Comparison of ENCODE assay signal across 9 cellular contexts in the genomic region with DNA sequence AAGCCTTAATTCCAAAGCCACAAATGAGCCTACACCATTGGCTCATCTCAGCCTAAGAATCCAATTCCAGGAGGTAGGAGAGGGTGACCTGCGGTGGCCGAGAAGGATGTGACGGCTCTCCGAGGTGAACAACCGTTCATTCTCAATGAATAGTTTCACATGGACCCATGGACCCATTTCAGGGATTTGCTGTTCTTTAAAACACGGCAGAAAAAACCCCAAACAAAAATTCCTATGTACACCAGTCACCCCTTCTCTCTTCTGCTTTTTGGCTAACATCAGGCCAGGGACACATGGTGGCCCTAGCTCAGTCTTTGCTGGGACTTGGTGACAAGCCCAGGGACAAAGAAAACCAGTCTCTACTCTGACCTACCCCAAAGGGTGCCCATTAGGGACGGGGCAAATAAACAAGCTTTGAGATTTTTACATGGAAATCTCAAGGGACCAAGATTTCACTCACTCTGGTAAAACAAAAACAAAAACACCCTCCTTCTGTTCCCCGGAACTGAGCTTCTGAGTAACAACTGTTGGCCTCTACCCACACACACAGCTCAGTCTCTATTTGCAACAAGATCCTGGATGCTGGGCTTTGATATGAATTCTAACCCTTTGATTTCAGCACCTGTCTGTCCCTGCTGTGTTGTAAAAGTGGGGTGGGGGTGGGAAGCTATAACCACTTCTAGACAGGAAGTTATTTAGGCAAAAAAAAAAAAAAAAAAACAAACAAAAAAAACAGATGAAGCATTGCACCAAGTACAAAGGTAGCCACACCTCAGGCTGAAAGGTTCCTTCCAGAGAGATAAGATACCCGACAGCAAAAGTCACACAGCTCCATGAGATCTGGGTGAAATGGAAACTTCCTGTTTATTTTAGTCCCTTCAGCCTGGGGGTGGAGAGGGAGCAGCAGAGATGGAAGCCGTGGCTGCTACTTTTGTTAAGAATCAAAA. TPM values are rescaled to one million over a fixed set of nuclear protein-coding genes. Genes with fewer than 3 reads are reported as not detected.
A peak's percentile ranks its signal among the peaks of the same experiment; 100 is the strongest.
DNase-seq lines count a peak whose midpoint lies in the region; ATAC-seq and TF ChIP-seq lines count a peak whose summit lies in the region.
"Had no signal": no experiment of that assay in that cellular context is flagged by ENCODE, and none has a peak within 500 bp of the region (broad histone marks: within the 10 kb centered on the region; RNA-seq: fewer than 3 reads in every experiment).

No MANE protein-coding gene starts in this region.

- no peaks in the 10 kb centered on the region for H3K9me3 Mint-ChIP-seq in activated CD4-positive, alpha-beta T cell treated with anti-CD3 and anti-CD28 coated beads, Interleukin-2, amount 10 ng/mL, durations not matched to agents 7 days and 5 days

- H3K27me3 ChIP-seq in vagina, result no peaks in the 10 kb centered on the region

- no peak for TF ChIP-seq POLR2A in vagina (IDR thresholded peaks at IDR 0.05)

- H3K4me3 Mint-ChIP-seq in activated CD4-positive, alpha-beta T cell treated with anti-CD3 and anti-CD28 coated beads, Interleukin-2, amount 10 ng/mL, durations not matched to agents 7 days and 5 days, result peak overlapping the region; percentile 53

- H3K4me1 Mint-ChIP-seq in activated CD4-positive, alpha-beta T cell treated with anti-CD3 and anti-CD28 coated beads, Interleukin-2, amount 10 ng/mL, durations not matched to agents 7 days and 5 days, result peaks cover 20% of the 10 kb centered on the region

- POLR2A ChIA-PET in activated CD4-positive, alpha-beta T cell treated with anti-CD3 and anti-CD28 coated beads, Interleukin-2, amount 10 ng/mL, durations not matched to agents 7 days and 5 days (lab: Charles Lee), result interaction anchor here (0.6 to 1.1 kb wide), 2 partner anchors 22 to 109 kb away, joined by 3 read pairs; no protein-coding TSS in a partner anchor

- no peaks in the 10 kb centered on the region for H3K36me3 ChIP-seq in vagina

- peaks cover 10% of the 10 kb centered on the region for H3K4me1 ChIP-seq in vagina

- H3K4me3 ChIP-seq in vagina, result no peak overlapping the region

- intact Hi-C loops in left colon (cut with DNase I, micrococcal nuclease), result no loop called here
- intact Hi-C loops in vagina (cut with DNase I), result no loop called here

- TF ChIP-seq CTCF in vagina (IDR thresholded peaks at IDR 0.05), result no peak

- peaks cover 5% of the 10 kb centered on the region for H3K36me3 Mint-ChIP-seq in activated CD4-positive, alpha-beta T cell treated with anti-CD3 and anti-CD28 coated beads, Interleukin-2, amount 10 ng/mL, durations not matched to agents 7 days and 5 days (ENCODE audit: low read depth)

- peak; percentile 2 for DNase-seq in stimulated activated CD4-positive, alpha-beta T cell treated with anti-CD3 and anti-CD28 coated beads, Interleukin-2, amount 100 ng/mL, for 4 hours (ENCODE audit: low read depth)
- DNase-seq in stimulated activated CD4-positive, alpha-beta T cell treated with anti-CD3 and anti-CD28 coated beads, Interleukin-2, amount 100 ng/mL, for 48 hours, result no peak
- peak; percentile 52 for DNase-seq in activated CD4-positive, alpha-beta T cell treated with anti-CD3 and anti-CD28 coated beads, Interleukin-2, amount 10 ng/mL, durations not matched to agents 7 days and 5 days
- DNase-seq in left colon, result peak; percentile 23 to 41
- DNase-seq in vagina (ENCODE audit: extremely low spot score in 2 of 2), result no peak
- DNase-seq in SKM-1 treated with dmso at 0.1 percent for 144 hours (lab: John Stamatoyannopoulos, UW; ENCODE audit: unreplicated experiment), result no peak
- no peak for DNase-seq in NCI-H1436 (lab: John Stamatoyannopoulos, UW)

- no peaks in the 10 kb centered on the region for H3K27me3 Mint-ChIP-seq in activated CD4-positive, alpha-beta T cell treated with anti-CD3 and anti-CD28 coated beads, Interleukin-2, amount 10 ng/mL, durations not matched to agents 7 days and 5 days

- no peaks in the 10 kb centered on the region for H3K9me3 ChIP-seq in vagina

- H3K27ac ChIP-seq in vagina, result peak overlapping the region; percentile 55
- H3K27ac ChIP-seq: KMS-11 had no signal

- CTCF ChIA-PET in activated CD4-positive, alpha-beta T cell treated with anti-CD3 and anti-CD28 coated beads, Interleukin-2, amount 10 ng/mL, durations not matched to agents 7 days and 5 days (lab: Charles Lee), result interaction anchor here (0.7 to 1.4 kb wide), 5 partner anchors 20 to 57 kb away, joined by 3 to 6 read pairs (median 3); no protein-coding TSS in a partner anchor

- ATAC-seq in left colon, result peak; percentile 79
- ATAC-seq in GM21360 (IDR thresholded peaks at IDR 0.05; ENCODE audit: unreplicated experiment), result no peak

- H3K27ac Mint-ChIP-seq in activated CD4-positive, alpha-beta T cell treated with anti-CD3 and anti-CD28 coated beads, Interleukin-2, amount 10 ng/mL, durations not matched to agents 7 days and 5 days, result peak overlapping the region; percentile 94

RNA-seq across cellular contexts. Expression of a gene that starts 49.0 kb away (rescaled TPM):
- 100 to 1,000 TPM; 181 to 227 TPM for total RNA-seq in activated CD4-positive, alpha-beta T cell treated with anti-CD3 and anti-CD28 coated beads, Interleukin-2, amount 10 ng/mL, durations not matched to agents 7 days and 5 days
- total RNA-seq in left colon (100 to 1,000 TPM; 277 to 302 TPM), vagina (202 TPM)

Comparison
In these comparisons a context has a peak if more than half of its experiments do, and no peak if none do; other contexts are left out.
1. DNase-seq: peak in stimulated activated CD4-positive, alpha-beta T cell treated with anti-CD3 and anti-CD28 coated beads, Interleukin-2, amount 100 ng/mL, for 4 hours (single experiment), activated CD4-positive, alpha-beta T cell treated with anti-CD3 and anti-CD28 coated beads, Interleukin-2, amount 10 ng/mL, durations not matched to agents 7 days and 5 days (single experiment) and left colon (2 of 2); none in stimulated activated CD4-positive, alpha-beta T cell treated with anti-CD3 and anti-CD28 coated beads, Interleukin-2, amount 100 ng/mL, for 48 hours (0 of 2), vagina (0 of 2), SKM-1 treated with dmso at 0.1 percent for 144 hours (single experiment) and NCI-H1436 (single experiment).